In the genomic region with DNA sequence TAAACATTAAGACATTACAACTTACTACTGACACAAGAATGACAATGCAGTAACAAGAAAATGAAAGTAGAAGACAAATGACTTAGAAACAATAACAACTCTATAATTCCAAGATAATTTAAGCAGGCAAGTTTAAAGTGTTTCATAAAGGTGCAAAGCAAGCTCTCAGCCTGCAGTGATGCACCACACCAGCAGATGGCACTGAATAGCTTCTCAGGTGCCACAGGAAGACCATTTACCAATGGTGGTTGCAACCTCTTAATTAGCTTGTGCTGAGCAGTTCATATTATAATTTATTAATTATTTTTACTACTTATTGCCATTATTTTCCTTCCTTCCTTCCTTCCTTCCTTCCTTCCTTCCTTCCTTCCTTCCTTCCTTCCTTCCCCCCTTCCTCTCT, we compare ENCODE assay signal across 9 cellular contexts.
A peak's percentile ranks its signal among the peaks of the same experiment; 100 is the strongest.
DNase-seq lines count a peak whose midpoint lies in the region; ATAC-seq, FAIRE-seq and TF ChIP-seq lines count a peak whose summit lies in the region.
"Had no signal": no experiment of that assay in that cellular context is flagged by ENCODE, and none has a peak within 500 bp of the region (broad histone marks: within the 10 kb centered on the region; RNA-seq: fewer than 3 reads in every experiment).

No MANE protein-coding gene starts in this region.

- H3K79me2 ChIP-seq in astrocyte (ENCODE audit: insufficient read depth, low read length): no peaks in the 10 kb centered on the region

- H3K4me1 ChIP-seq in astrocyte (ENCODE audit: insufficient read depth, low read length): no peaks in the 10 kb centered on the region
- no peaks in the 10 kb centered on the region for H3K4me1 ChIP-seq in kidney (ENCODE audit: control insufficient read depth in 1 of 2, insufficient read depth in 1 of 2, low read depth in 1 of 2, low read length in 2 of 2)

- FAIRE-seq in astrocyte (lab: Jason Lieb, UNC): no peak
- peak; percentile 82 for FAIRE-seq in kidney (lab: Jason Lieb, UNC)

- no peak overlapping the region for H3K4me2 ChIP-seq in astrocyte (ENCODE audit: low read length)

- peaks cover 3% of the 10 kb centered on the region for H3K9me3 Mint-ChIP-seq in astrocyte (ENCODE audit: unreplicated experiment)
- peaks cover 0 to 9% of the 10 kb centered on the region in 2 donors for H3K9me3 Mint-ChIP-seq in stimulated activated naive CD8-positive, alpha-beta T cell treated with anti-CD3 and anti-CD28 coated beads, Interleukin-15, amount 100 ng/mL, for 72 hours

- ATAC-seq in HG03025 (IDR thresholded peaks at IDR 0.05; ENCODE audit: low FRiP score, unreplicated experiment) (peak; percentile 59), GM18502 (IDR thresholded peaks at IDR 0.05; ENCODE audit: poor library complexity, unreplicated experiment) (no peak)
- ATAC-seq in stimulated activated naive CD8-positive, alpha-beta T cell treated with anti-CD3 and anti-CD28 coated beads, Interleukin-15, amount 100 ng/mL, for 72 hours: no peak

- no peaks in the 10 kb centered on the region for H4K20me1 ChIP-seq in astrocyte (ENCODE audit: insufficient read depth, low read length)

- H3K9me3 ChIP-seq in astrocyte (ENCODE audit: insufficient read depth, low read depth, low read length) (no peaks in the 10 kb centered on the region), kidney (ENCODE audit: control insufficient read depth in 1 of 2, low read length in 2 of 2) (no peaks in the 10 kb centered on the region)

- H3K9ac ChIP-seq in astrocyte (ENCODE audit: low read length) (no peak overlapping the region), kidney (ENCODE audit: low read length in 2 of 2) (no peak overlapping the region)

- H3K4me1 Mint-ChIP-seq in astrocyte (ENCODE audit: low read depth, unreplicated experiment): no peaks in the 10 kb centered on the region
- no peaks in the 10 kb centered on the region for H3K4me1 Mint-ChIP-seq in stimulated activated naive CD8-positive, alpha-beta T cell treated with anti-CD3 and anti-CD28 coated beads, Interleukin-15, amount 100 ng/mL, for 72 hours

- no peaks in the 10 kb centered on the region for H3K36me3 Mint-ChIP-seq in astrocyte (ENCODE audit: low read depth, unreplicated experiment)
- H3K36me3 Mint-ChIP-seq: activated naive CD8-positive, alpha-beta T cell had no signal

- H3K36me3 ChIP-seq in astrocyte (ENCODE audit: insufficient read depth, low read length) (no peaks in the 10 kb centered on the region), kidney (ENCODE audit: control insufficient read depth in 1 of 2, insufficient read depth in 2 of 2, low read length in 2 of 2) (no peaks in the 10 kb centered on the region)

- no peaks in the 10 kb centered on the region for H3K27me3 Mint-ChIP-seq in astrocyte (ENCODE audit: low read depth, unreplicated experiment)
- peaks cover 9% of the 10 kb centered on the region for H3K27me3 Mint-ChIP-seq in stimulated activated naive CD8-positive, alpha-beta T cell treated with anti-CD3 and anti-CD28 coated beads, Interleukin-15, amount 100 ng/mL, for 72 hours

- H2AFZ ChIP-seq in astrocyte (ENCODE audit: low read depth, low read length): no peak overlapping the region

- H3K4me3 Mint-ChIP-seq in astrocyte (ENCODE audit: unreplicated experiment): no peak overlapping the region
- no peak overlapping the region for H3K4me3 Mint-ChIP-seq in stimulated activated naive CD8-positive, alpha-beta T cell treated with anti-CD3 and anti-CD28 coated beads, Interleukin-15, amount 100 ng/mL, for 72 hours
- H3K4me3 Mint-ChIP-seq: activated naive CD8-positive, alpha-beta T cell had no signal

- no peak overlapping the region for H3K27ac Mint-ChIP-seq in astrocyte (ENCODE audit: unreplicated experiment)
- H3K27ac Mint-ChIP-seq in stimulated activated naive CD8-positive, alpha-beta T cell treated with anti-CD3 and anti-CD28 coated beads, Interleukin-15, amount 100 ng/mL, for 72 hours: no peak overlapping the region
- H3K27ac Mint-ChIP-seq: activated naive CD8-positive, alpha-beta T cell had no signal

- intact Hi-C loops in kidney (cut with DNase I): no loop called here

- peak; percentile 6 for DNase-seq in NK-92 treated with Interleukin-12 subunit alpha and Interleukin-12 subunit beta, amount 100 ng/mL, for 24 hours (lab: John Stamatoyannopoulos, UW)
- no peak for DNase-seq in NK-92 (lab: John Stamatoyannopoulos, UW; ENCODE audit: unreplicated experiment)
- DNase-seq in NCI-H774 (lab: John Stamatoyannopoulos, UW): peak; percentile 39
- peak; percentile 27 for DNase-seq in astrocyte (ENCODE audit: low read depth)
- DNase-seq in kidney: no peak
- peak; percentile 20 to 29 for DNase-seq in stimulated activated naive CD8-positive, alpha-beta T cell treated with anti-CD3 and anti-CD28 coated beads, Interleukin-15, amount 100 ng/mL, for 72 hours

- no peaks in the 10 kb centered on the region for H3K27me3 ChIP-seq in astrocyte (ENCODE audit: insufficient read depth, low read length)

- no peak overlapping the region for H3K4me3 ChIP-seq in astrocyte (ENCODE audit: insufficient read depth, low read depth, low read length)
- H3K4me3 ChIP-seq in kidney (ENCODE audit: low read length in 2 of 2): no peak overlapping the region

- H3K27ac ChIP-seq in astrocyte (ENCODE audit: low read depth, low read length) (no peak overlapping the region), kidney (ENCODE audit: low read depth in 2 of 2, low read length in 2 of 2) (no peak overlapping the region)

- peak; percentile 83 for TF ChIP-seq CTCF in astrocyte (IDR thresholded peaks at IDR 0.05; ENCODE audit: insufficient read depth, low read depth, low read length)
- peak; percentile 77 for TF ChIP-seq CTCF in kidney (IDR thresholded peaks at IDR 0.05; ENCODE audit: borderline replicate concordance, extremely low read depth, insufficient read depth)

Comparison
In these comparisons a context has a peak if more than half of its experiments do, and no peak if none do; other contexts are left out.
1. DNase-seq: peak in NK-92 treated with Interleukin-12 subunit alpha and Interleukin-12 subunit beta, amount 100 ng/mL, for 24 hours (single experiment), NCI-H774 (single experiment), astrocyte (single experiment) and stimulated activated naive CD8-positive, alpha-beta T cell treated with anti-CD3 and anti-CD28 coated beads, Interleukin-15, amount 100 ng/mL, for 72 hours (2 of 2); none in NK-92 (single experiment) and kidney (single experiment).